ENCODE assay signal across 1 cellular context in the genomic region with DNA sequence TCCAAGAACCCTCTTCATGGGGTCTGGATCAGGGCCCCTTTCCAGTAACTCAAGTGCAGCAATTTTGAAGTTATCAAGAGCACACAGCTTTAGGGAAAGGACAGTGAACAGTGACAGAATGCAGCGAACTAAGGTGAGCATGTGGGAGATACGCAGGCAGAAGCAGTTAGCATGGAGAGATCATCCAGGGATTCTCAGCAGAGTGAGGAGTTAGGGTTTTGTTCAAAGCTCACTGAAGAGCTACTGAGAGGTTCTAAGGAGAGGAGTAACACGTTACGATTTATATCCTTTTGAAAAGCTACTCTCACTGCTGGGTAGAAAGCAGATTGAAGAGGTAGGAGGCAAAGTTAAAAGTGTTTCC.
TF ChIP-seq lines count a peak whose summit lies in the region.

No MANE protein-coding gene starts in this region.

TF ChIP-seq in HepG2, 621 proteins besides CTCF, POLR2A, EP300 and RAD21 (continued from another document):
- TF ChIP-seq, protein P1, sequence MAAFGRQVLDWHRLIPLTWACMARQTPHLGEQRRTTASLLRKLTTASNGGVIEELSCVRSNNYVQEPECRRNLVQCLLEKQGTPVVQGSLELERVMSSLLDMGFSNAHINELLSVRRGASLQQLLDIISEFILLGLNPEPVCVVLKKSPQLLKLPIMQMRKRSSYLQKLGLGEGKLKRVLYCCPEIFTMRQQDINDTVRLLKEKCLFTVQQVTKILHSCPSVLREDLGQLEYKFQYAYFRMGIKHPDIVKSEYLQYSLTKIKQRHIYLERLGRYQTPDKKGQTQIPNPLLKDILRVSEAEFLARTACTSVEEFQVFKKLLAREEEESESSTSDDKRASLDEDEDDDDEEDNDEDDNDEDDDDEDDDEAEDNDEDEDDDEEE (CRISPR knock-in tag; IDR thresholded peaks at IDR 0.05): no peak
- TF ChIP-seq TEAD3 (CRISPR knock-in tag; optimal IDR thresholded peaks at IDR 0.05; ENCODE audit: borderline replicate concordance): no peak
- TF ChIP-seq, protein P2, sequence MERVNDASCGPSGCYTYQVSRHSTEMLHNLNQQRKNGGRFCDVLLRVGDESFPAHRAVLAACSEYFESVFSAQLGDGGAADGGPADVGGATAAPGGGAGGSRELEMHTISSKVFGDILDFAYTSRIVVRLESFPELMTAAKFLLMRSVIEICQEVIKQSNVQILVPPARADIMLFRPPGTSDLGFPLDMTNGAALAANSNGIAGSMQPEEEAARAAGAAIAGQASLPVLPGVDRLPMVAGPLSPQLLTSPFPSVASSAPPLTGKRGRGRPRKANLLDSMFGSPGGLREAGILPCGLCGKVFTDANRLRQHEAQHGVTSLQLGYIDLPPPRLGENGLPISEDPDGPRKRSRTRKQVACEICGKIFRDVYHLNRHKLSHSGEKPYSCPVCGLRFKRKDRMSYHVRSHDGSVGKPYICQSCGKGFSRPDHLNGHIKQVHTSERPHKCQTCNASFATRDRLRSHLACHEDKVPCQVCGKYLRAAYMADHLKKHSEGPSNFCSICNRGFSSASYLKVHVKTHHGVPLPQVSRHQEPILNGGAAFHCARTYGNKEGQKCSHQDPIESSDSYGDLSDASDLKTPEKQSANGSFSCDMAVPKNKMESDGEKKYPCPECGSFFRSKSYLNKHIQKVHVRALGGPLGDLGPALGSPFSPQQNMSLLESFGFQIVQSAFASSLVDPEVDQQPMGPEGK (CRISPR knock-in tag; IDR thresholded peaks at IDR 0.05): no peak
- no peak for TF ChIP-seq ZNF792 (CRISPR knock-in tag; IDR thresholded peaks at IDR 0.05)
- TF ChIP-seq ZNF644 (CRISPR knock-in tag; IDR thresholded peaks at IDR 0.05; ENCODE audit: low read depth): no peak
- TF ChIP-seq SMARCC2 (IDR thresholded peaks at IDR 0.05): no peak
- TF ChIP-seq MTF2 (CRISPR knock-in tag; IDR thresholded peaks at IDR 0.05; ENCODE audit: borderline replicate concordance): no peak
- TF ChIP-seq HDAC1 (CRISPR knock-in tag; IDR thresholded peaks at IDR 0.05): no peak
- TF ChIP-seq ZNF501 (CRISPR knock-in tag; IDR thresholded peaks at IDR 0.05): no peak
- TF ChIP-seq, protein P3, sequence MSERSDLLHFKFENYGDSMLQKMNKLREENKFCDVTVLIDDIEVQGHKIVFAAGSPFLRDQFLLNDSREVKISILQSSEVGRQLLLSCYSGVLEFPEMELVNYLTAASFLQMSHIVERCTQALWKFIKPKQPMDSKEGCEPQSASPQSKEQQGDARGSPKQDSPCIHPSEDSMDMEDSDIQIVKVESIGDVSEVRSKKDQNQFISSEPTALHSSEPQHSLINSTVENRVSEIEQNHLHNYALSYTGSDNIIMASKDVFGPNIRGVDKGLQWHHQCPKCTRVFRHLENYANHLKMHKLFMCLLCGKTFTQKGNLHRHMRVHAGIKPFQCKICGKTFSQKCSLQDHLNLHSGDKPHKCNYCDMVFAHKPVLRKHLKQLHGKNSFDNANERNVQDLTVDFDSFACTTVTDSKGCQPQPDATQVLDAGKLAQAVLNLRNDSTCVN (CRISPR knock-in tag; IDR thresholded peaks at IDR 0.05; ENCODE audit: borderline replicate concordance): no peak
- no peak for TF ChIP-seq NCOR1 (IDR thresholded peaks at IDR 0.05; ENCODE audit: borderline replicate concordance, low read length)
